In genomic region chr1:81702079-81702715, GRCh38 we compare ENCODE assay signal across 24 cellular contexts.
A peak's percentile ranks its signal among the peaks of the same experiment; 100 is the strongest.
DNase-seq lines count a peak whose midpoint lies in the region; ATAC-seq, FAIRE-seq and TF ChIP-seq lines count a peak whose summit lies in the region.
"Had no signal": no experiment of that assay in that cellular context is flagged by ENCODE, and none has a peak within 500 bp of the region (broad histone marks: within the 10 kb centered on the region; RNA-seq: fewer than 3 reads in every experiment).

No MANE protein-coding gene starts in this region.

- H3K4me3 Mint-ChIP-seq in type B pancreatic cell = peak overlapping the region; percentile 84
- H3K4me3 Mint-ChIP-seq: activated CD8-positive, alpha-beta T cell treated with anti-CD3 and anti-CD28 coated beads, Interleukin-2, amount 10 ng/mL, durations not matched to agents 7 days and 5 days; activated naive CD4-positive, alpha-beta T cell treated with anti-CD3 and anti-CD28 coated beads for 36 hours; CD8-positive, alpha-beta T cell; central memory CD8-positive, alpha-beta T cell; GM23338; natural killer cell treated with Interleukin-12 subunit alpha and Interleukin-12 subunit beta and Interleukin-15 and Interleukin-18, amount 100 ng/mL, for 72 hours had no signal

- H3K36me3 Mint-ChIP-seq in type B pancreatic cell = no peaks in the 10 kb centered on the region
- H3K36me3 Mint-ChIP-seq: CD8-positive, alpha-beta T cell had no signal

- intact Hi-C loops in endothelial cell of umbilical vein (cut with micrococcal nuclease) = loop anchor here (5.0 kb wide), 1 partner anchor 175 kb away; no protein-coding TSS in a partner anchor

- DNase-seq in endothelial cell of umbilical vein (ENCODE audit: low read depth, low spot score) (peak; percentile 20), type B pancreatic cell (ENCODE audit: extremely low spot score, unreplicated experiment) (no peak), tibial nerve (ENCODE audit: low spot score in 2 of 2) (no peak)
- no peak for DNase-seq in stimulated activated naive CD4-positive, alpha-beta T cell treated with Interleukin-2 at 50 U/mL for 16 hours (lab: John Stamatoyannopoulos, UW)
- DNase-seq: activated CD8-positive, alpha-beta T cell treated with anti-CD3 and anti-CD28 coated beads, Interleukin-2, amount 10 ng/mL, durations not matched to agents 7 days and 5 days; activated naive CD4-positive, alpha-beta T cell treated with anti-CD3 and anti-CD28 coated beads for 36 hours; activated T-cell treated with anti-CD3 and anti-CD28 coated beads, Interleukin-2, amount 50 U/mL, for 1 hour; CD8-positive, alpha-beta T cell; DMS79; glutamatergic neuron; left colon; NCI-H1436; NCI-H524 treated with DMSO at 0.1 percent for 48 hours had no signal

- BruUV-seq in endothelial cell of umbilical vein (replicated peaks; lab: Mats Ljungman, UMichigan) = TSS peak; percentile 71

- H3K4me3 ChIP-seq in endothelial cell of umbilical vein (replicated peaks in 1 of 3; ENCODE audit: insufficient read depth in 1 of 3, low read depth in 1 of 3, low read length in 3 of 3) (no peak overlapping the region), tibial nerve (no peak overlapping the region)
- H3K4me3 ChIP-seq: GM23338 had no signal

- no peak overlapping the region for H2AFZ ChIP-seq in endothelial cell of umbilical vein (ENCODE audit: low read depth, low read length)

- H3K9ac ChIP-seq in endothelial cell of umbilical vein (replicated peaks; ENCODE audit: extremely low read depth, insufficient read depth, low read length) = peak overlapping the region; percentile 91

- H3K4me1 Mint-ChIP-seq in type B pancreatic cell (ENCODE audit: unreplicated experiment) = peaks cover 20% of the 10 kb centered on the region
- H3K4me1 Mint-ChIP-seq: central memory CD8-positive, alpha-beta T cell had no signal

- H3K9me1 ChIP-seq in endothelial cell of umbilical vein (replicated peaks; ENCODE audit: control insufficient read depth, extremely low read depth, insufficient read depth, low read length) = no peaks in the 10 kb centered on the region

- H3K4me2 ChIP-seq in endothelial cell of umbilical vein (ENCODE audit: insufficient read depth, low read length) = no peak overlapping the region
- H3K4me2 ChIP-seq: GM23338 had no signal

- H3K27ac ChIP-seq in endothelial cell of umbilical vein (ENCODE audit: insufficient read depth, low read depth, low read length) (peak overlapping the region; percentile 100), tibial nerve (no peak overlapping the region)
- H3K27ac ChIP-seq: RWPE1 had no signal

- H3K27ac Mint-ChIP-seq in type B pancreatic cell = peak overlapping the region; percentile 80
- H3K27ac Mint-ChIP-seq: activated CD8-positive, alpha-beta T cell treated with anti-CD3 and anti-CD28 coated beads, Interleukin-2, amount 10 ng/mL, durations not matched to agents 7 days and 5 days; activated naive CD4-positive, alpha-beta T cell treated with anti-CD3 and anti-CD28 coated beads for 36 hours; CD8-positive, alpha-beta T cell; natural killer cell treated with Interleukin-12 subunit alpha and Interleukin-12 subunit beta and Interleukin-15 and Interleukin-18, amount 100 ng/mL, for 72 hours had no signal

- CTCF ChIA-PET in endothelial cell of umbilical vein (lab: Charles Lee) = interaction anchor here (1.0 to 2.6 kb wide), 5 partner anchors 13 to 153 kb away, joined by 3 to 8 read pairs (median 4); no protein-coding TSS in a partner anchor

- no peaks in the 10 kb centered on the region for H3K79me2 ChIP-seq in endothelial cell of umbilical vein (ENCODE audit: control insufficient read depth, insufficient read depth, low read length)

- H3K9me3 ChIP-seq in endothelial cell of umbilical vein (replicated peaks; ENCODE audit: control insufficient read depth, insufficient read depth, low read length) = no peaks in the 10 kb centered on the region
- no peaks in the 10 kb centered on the region for H3K9me3 ChIP-seq in tibial nerve

- H3K9me3 Mint-ChIP-seq in type B pancreatic cell = peaks cover 5% of the 10 kb centered on the region
- H3K9me3 Mint-ChIP-seq: GM23338 had no signal

- dilution Hi-C loops in endothelial cell of umbilical vein (cut with MboI; ENCODE audit: extremely low pct_ligation_motif_present, low sequenced_read_pairs) = no loop called here

- H3K4me1 ChIP-seq in endothelial cell of umbilical vein (ENCODE audit: control insufficient read depth, extremely low read depth, insufficient read depth, low read length) = peaks cover 36% of the 10 kb centered on the region
- no peaks in the 10 kb centered on the region for H3K4me1 ChIP-seq in tibial nerve

- no peak for TF ChIP-seq EP300 in tibial nerve (IDR thresholded peaks at IDR 0.05)

- TF ChIP-seq POLR2A in endothelial cell of umbilical vein (IDR thresholded peaks at IDR 0.05; ENCODE audit: low read depth, low read length) = no peak
- TF ChIP-seq POLR2A in tibial nerve (IDR thresholded peaks at IDR 0.05) = no peak

- 91 to 94% methylated on average over 2 of the region's 2 CpGs for WGBS in tibial nerve, 2 donors

- H3K27me3 ChIP-seq in endothelial cell of umbilical vein (ENCODE audit: control insufficient read depth in 2 of 2, insufficient read depth in 2 of 2, low read length in 2 of 2) (no peaks in the 10 kb centered on the region), tibial nerve (no peaks in the 10 kb centered on the region)

- POLR2A ChIA-PET in endothelial cell of umbilical vein (lab: Charles Lee) = no interaction called here

- H3K27me3 Mint-ChIP-seq in type B pancreatic cell = no peaks in the 10 kb centered on the region
- H3K27me3 Mint-ChIP-seq: central memory CD8-positive, alpha-beta T cell; natural killer cell treated with Interleukin-12 subunit alpha and Interleukin-12 subunit beta and Interleukin-15 and Interleukin-18, amount 100 ng/mL, for 72 hours had no signal

- no peak for FAIRE-seq in endothelial cell of umbilical vein (lab: Jason Lieb, UNC)
- FAIRE-seq: GM18507, HepG2 had no signal

- TF ChIP-seq CTCF in endothelial cell of umbilical vein (IDR thresholded peaks at IDR 0.05; ENCODE audit: extremely low read depth in 1 of 2, insufficient read depth in 1 of 2, low read depth in 1 of 2, low read length in 2 of 2) (no peak), type B pancreatic cell (conservative IDR thresholded peaks at IDR 0.05) (no peak), tibial nerve (IDR thresholded peaks at IDR 0.05) (no peak)

- peak; percentile 52 for ATAC-seq in GM19463 (IDR thresholded peaks at IDR 0.05; ENCODE audit: unreplicated experiment)
- ATAC-seq in HG03045 (IDR thresholded peaks at IDR 0.05; ENCODE audit: unreplicated experiment) = peak; percentile 46
- no peak for ATAC-seq in HG03565 (IDR thresholded peaks at IDR 0.05; ENCODE audit: unreplicated experiment)
- ATAC-seq: activated CD4-positive, CD25-positive, alpha-beta regulatory T cell treated with anti-CD3 and anti-CD28 coated beads, Interleukin-2, amount 50 U/mL, for 24 hours; activated CD8-positive, alpha-beta T cell treated with anti-CD3 and anti-CD28 coated beads, Interleukin-2, amount 10 ng/mL, durations not matched to agents 7 days and 5 days; CD8-positive, alpha-beta T cell; GM23338; HepG2; left colon; natural killer cell treated with Interleukin-12 subunit alpha and Interleukin-12 subunit beta and Interleukin-15 and Interleukin-18, amount 100 ng/mL, for 72 hours; sciatic nerve had no signal

- H3K36me3 ChIP-seq in endothelial cell of umbilical vein (ENCODE audit: control insufficient read depth in 2 of 2, extremely low read depth in 1 of 2, insufficient read depth in 2 of 2, low read length in 2 of 2) (no peaks in the 10 kb centered on the region), tibial nerve (no peaks in the 10 kb centered on the region)

- no peaks in the 10 kb centered on the region for H4K20me1 ChIP-seq in endothelial cell of umbilical vein (replicated peaks; ENCODE audit: control insufficient read depth, extremely low read depth, insufficient read depth, low read length)

TF ChIP-seq in endothelial cell of umbilical vein, 7 proteins besides CTCF, POLR2A, EP300 and RAD21:
- TF ChIP-seq MYC (IDR thresholded peaks at IDR 0.05; ENCODE audit: low read depth, low read length) (no peak), POLR2AphosphoS5 (IDR thresholded peaks at IDR 0.05; ENCODE audit: insufficient read depth, low read depth, low read length) (no peak), JUN (IDR thresholded peaks at IDR 0.05; ENCODE audit: borderline replicate concordance, insufficient read depth, insufficient read length, low read depth) (no peak), MAX (IDR thresholded peaks at IDR 0.05; ENCODE audit: insufficient read depth, insufficient read length) (no peak)
